ENCODE assay signal across 16 cellular contexts in genomic region chr2:105378276-105378840, GRCh38. TPM values are rescaled to one million over a fixed set of nuclear protein-coding genes. Genes with fewer than 3 reads are reported as not detected.
A peak's percentile ranks its signal among the peaks of the same experiment; 100 is the strongest.
DNase-seq lines count a peak whose midpoint lies in the region; ATAC-seq and TF ChIP-seq lines count a peak whose summit lies in the region.
"Had no signal": no experiment of that assay in that cellular context is flagged by ENCODE, and none has a peak within 500 bp of the region (broad histone marks: within the 10 kb centered on the region; RNA-seq: fewer than 3 reads in every experiment).

No MANE protein-coding gene starts in this region.

- no peak for TF ChIP-seq RAD21 in IMR-90 (IDR thresholded peaks at IDR 0.05; ENCODE audit: low read length)

- peaks cover 64% of the 10 kb centered on the region for H3K4me1 ChIP-seq in IMR-90 (ENCODE audit: control insufficient read depth, insufficient read depth, low read length)
- peaks cover 62 to 99% (median 75%) of the 10 kb centered on the region in 4 donors for H3K4me1 ChIP-seq in stomach

- 100% methylated on average over 7 of the region's 12 CpGs; no CpG with 5 or more reads in 1 of the 2 experiments for WGBS in IMR-90 (ENCODE audit: extremely low coverage in 2 of 2, insufficient read length in 1 of 2), 2 experiments
- WGBS in stomach, 5 donors, result 81 to 87% (median 83%) methylated on average over 12 of the region's 12 CpGs

- peak overlapping the region; percentile 56 for H2AK5ac ChIP-seq in IMR-90 (ENCODE audit: low read depth, low read length)

- intact Hi-C loops in IMR-90 (cut with micrococcal nuclease), result no loop called here
- intact Hi-C loops in stomach (cut with DNase I; ENCODE audit: low total_unique reads), result no loop called here

- no peak for TF ChIP-seq EP300 in stomach (IDR thresholded peaks at IDR 0.05)

- H3K9me1 ChIP-seq in IMR-90 (ENCODE audit: insufficient read depth, low read length), result peaks cover 56% of the 10 kb centered on the region

- H3K9me3 ChIP-seq in IMR-90 (ENCODE audit: control insufficient read depth, insufficient read depth, low read length), result no peaks in the 10 kb centered on the region
- H3K9me3 ChIP-seq in stomach, result no peaks in the 10 kb centered on the region

- H2BK20ac ChIP-seq in IMR-90 (ENCODE audit: low read depth, low read length), result peak overlapping the region; percentile 54

- H2BK120ac ChIP-seq in IMR-90 (ENCODE audit: low read depth, low read length), result peak overlapping the region; percentile 45

- H4K20me1 ChIP-seq in IMR-90 (ENCODE audit: insufficient read depth, low read length), result peaks cover 51% of the 10 kb centered on the region

- CTCF ChIA-PET in IMR-90 (lab: Yijun Ruan, JAX), result interaction anchor here (1.4 kb wide), 1 partner anchor 26 kb away, joined by 3 read pairs; no protein-coding TSS in a partner anchor

- H3K18ac ChIP-seq in IMR-90 (ENCODE audit: low read depth, low read length), result peak overlapping the region; percentile 78

- H3K4me3 ChIP-seq in IMR-90 (ENCODE audit: insufficient read depth, low read depth, low read length) (no peak overlapping the region), stomach (no peak overlapping the region)
- H3K4me3 ChIP-seq: K562 had no signal

- no peak for DNase-seq in IMR-90
- peak; percentile 55 for DNase-seq in chondrocyte (ENCODE audit: low spot score)
- DNase-seq in left lobe of liver (ENCODE audit: low spot score), result peak; percentile 36
- DNase-seq in stomach, result no peak
- DNase-seq in NCI-H128 (lab: John Stamatoyannopoulos, UW; ENCODE audit: unreplicated experiment), result no peak
- DNase-seq: activated CD4-positive, alpha-beta T cell treated with anti-CD3 and anti-CD28 coated beads, Interleukin-2, amount 10 ng/mL, durations not matched to agents 24 days and 14 days; activated effector memory CD4-positive, alpha-beta T cell treated with Interleukin-2 at 50 U/mL for 16 hours; AML-193; DND-41; NCI-H2029 treated with DMSO at 0.1 percent for 48 hours; nephron progenitor cell had no signal

- H3K56ac ChIP-seq in IMR-90 (ENCODE audit: extremely low read depth, insufficient read depth, low read length), result no peak overlapping the region

- TF ChIP-seq CTCF in IMR-90 (conservative IDR thresholded peaks at IDR 0.05; ENCODE audit: low read depth, low read length), result no peak
- no peak for TF ChIP-seq CTCF in chondrocyte (IDR thresholded peaks at IDR 0.05)
- no peak for TF ChIP-seq CTCF in stomach (IDR thresholded peaks at IDR 0.05)

- H2BK5ac ChIP-seq in IMR-90 (ENCODE audit: low read depth, low read length, poor library complexity, severe bottlenecking), result peak overlapping the region; percentile 97

- dilution Hi-C loops in IMR-90 (cut with HindIII; ENCODE audit: low sequenced_read_pairs, unreplicated experiment), result no loop called here

- no peaks in the 10 kb centered on the region for H3K27me3 Mint-ChIP-seq in chondrocyte (ENCODE audit: low read depth)
- H3K27me3 Mint-ChIP-seq: activated CD4-positive, alpha-beta T cell treated with anti-CD3 and anti-CD28 coated beads, Interleukin-2, amount 10 ng/mL, durations not matched to agents 24 days and 14 days; central memory CD8-positive, alpha-beta T cell; progenitor cell of endocrine pancreas had no signal

- TF ChIP-seq POLR2A in IMR-90 (IDR thresholded peaks at IDR 0.05; ENCODE audit: low read depth, low read length), result no peak
- TF ChIP-seq POLR2A in stomach (IDR thresholded peaks at IDR 0.05), result no peak

- H3K4me3 Mint-ChIP-seq in chondrocyte (ENCODE audit: unreplicated experiment), result no peak overlapping the region
- H3K4me3 Mint-ChIP-seq: activated CD4-positive, alpha-beta T cell treated with anti-CD3 and anti-CD28 coated beads, Interleukin-2, amount 10 ng/mL, durations not matched to agents 24 days and 14 days; central memory CD8-positive, alpha-beta T cell; nephron progenitor cell had no signal

- H3K36me3 ChIP-seq in IMR-90 (ENCODE audit: control insufficient read depth, insufficient read depth, low read length) (peaks cover 78% of the 10 kb centered on the region), stomach (peaks cover 0 to 48% (median 12%) of the 10 kb centered on the region in 4 donors)

- BruUV-seq in IMR-90 (replicated peaks; lab: Mats Ljungman, UMichigan), result no TSS peak

- H3K9me3 Mint-ChIP-seq in chondrocyte (ENCODE audit: low read depth), result no peaks in the 10 kb centered on the region
- H3K9me3 Mint-ChIP-seq: activated CD4-positive, alpha-beta T cell treated with anti-CD3 and anti-CD28 coated beads, Interleukin-2, amount 10 ng/mL, durations not matched to agents 24 days and 14 days; central memory CD8-positive, alpha-beta T cell; nephron progenitor cell had no signal

- H3K27ac Mint-ChIP-seq in chondrocyte (ENCODE audit: unreplicated experiment), result peak overlapping the region; percentile 22
- H3K27ac Mint-ChIP-seq: activated CD4-positive, alpha-beta T cell treated with anti-CD3 and anti-CD28 coated beads, Interleukin-2, amount 10 ng/mL, durations not matched to agents 24 days and 14 days; nephron progenitor cell; progenitor cell of endocrine pancreas had no signal

- peak overlapping the region; percentile 83 for H4K5ac ChIP-seq in IMR-90 (ENCODE audit: low read depth, low read length)

- H3K4me2 ChIP-seq in IMR-90 (ENCODE audit: low read depth, low read length), result no peak overlapping the region

- H3K36me3 Mint-ChIP-seq in chondrocyte (ENCODE audit: low read depth), result peaks cover 43% of the 10 kb centered on the region

- H3K27ac ChIP-seq in IMR-90 (ENCODE audit: insufficient read depth, low read length) (peak overlapping the region; percentile 75), stomach (peak overlapping the region in 3 of 5 donors; percentile 85 to 93 (median 87))

- H3K79me1 ChIP-seq in IMR-90 (ENCODE audit: low read depth in 1 of 2, low read length in 2 of 2), result peaks cover 37 to 92% of the 10 kb centered on the region in 2 experiments

- POLR2A ChIA-PET in IMR-90 (lab: Charles Lee; ENCODE audit: unreplicated experiment), result interaction anchor here (0.7 kb wide), 1 partner anchor 147 kb away, joined by 3 read pairs; no protein-coding TSS in a partner anchor

- peak overlapping the region; percentile 49 for H3K9ac ChIP-seq in IMR-90 (ENCODE audit: low read depth, low read length)

- peak overlapping the region; percentile 34 to 60; a peak in 3 of 4 replicates for H4K8ac ChIP-seq in IMR-90 (ENCODE audit: low read depth in 2 of 2, low read length in 2 of 2)

- in situ Hi-C loops in IMR-90 (cut with MboI; ENCODE audit: low sequenced_read_pairs), result no loop called here

- peak overlapping the region; percentile 84 for H3K4ac ChIP-seq in IMR-90 (ENCODE audit: low read depth, low read length)

- H3K27me3 ChIP-seq in IMR-90 (ENCODE audit: control insufficient read depth, insufficient read depth, low read length) (no peaks in the 10 kb centered on the region), stomach (no peaks in the 10 kb centered on the region)

- peaks cover 87% of the 10 kb centered on the region for H3K4me1 Mint-ChIP-seq in chondrocyte (ENCODE audit: low read depth)

- no peak overlapping the region for H2AK9ac ChIP-seq in IMR-90 (replicated peaks; ENCODE audit: low read depth, low read length, poor library complexity)

- peak overlapping the region; percentile 78 for H3K23ac ChIP-seq in IMR-90 (ENCODE audit: low read depth, low read length)

- ATAC-seq in IMR-90 (ENCODE audit: low read depth) (no peak), left lobe of liver (no peak), GM21723 (IDR thresholded peaks at IDR 0.05; ENCODE audit: unreplicated experiment) (no peak), HG02973 (IDR thresholded peaks at IDR 0.05; ENCODE audit: unreplicated experiment) (no peak)

- peak overlapping the region; percentile 78 for H4K91ac ChIP-seq in IMR-90 (ENCODE audit: insufficient read depth, low read depth, low read length)

- H2AFZ ChIP-seq in IMR-90 (replicated peaks; ENCODE audit: low read length, poor library complexity), result no peak overlapping the region

- peak overlapping the region; percentile 88 for H3K14ac ChIP-seq in IMR-90 (replicated peaks; ENCODE audit: low read depth, low read length)

- H2BK15ac ChIP-seq in IMR-90 (ENCODE audit: low read depth, low read length), result 0 out of 3 replicates have a peak overlapping the region, but pooled peaks have one; percentile 2

TF ChIP-seq in IMR-90, 13 proteins besides CTCF, POLR2A, EP300 and RAD21 (continues in another document):
- TF ChIP-seq RFX5 (IDR thresholded peaks at IDR 0.05; ENCODE audit: low read depth, low read length) (no peak), CEBPB (IDR thresholded peaks at IDR 0.05; ENCODE audit: low read depth, low read length) (no peak), NFE2L2 (IDR thresholded peaks at IDR 0.05; ENCODE audit: low read depth, low read length) (no peak), MAZ (IDR thresholded peaks at IDR 0.05; ENCODE audit: borderline replicate concordance, low read depth, low read length) (no peak), RCOR1 (IDR thresholded peaks at IDR 0.05; ENCODE audit: insufficient replicate concordance, low read length) (no peak)

RNA-seq across cellular contexts. Expression of gene FHL2, which starts 20.5 kb away (rescaled TPM):
- total RNA-seq in IMR-90 (2012; rRNA removed) (373 and 464 TPM in 2 replicates), chondrocyte (63.6 to 104 TPM (median 97.3 TPM) in 3 replicates), left lobe of liver (5.5 TPM), stomach (100 to 1,000 TPM in 1 of 5 donors, 10 to 100 TPM in 4; 42.3 to 118 (median 57.1) TPM)
- polyA plus RNA-seq in IMR-90 (2012; rRNA removed) (550 and 574 TPM in 2 replicates), stomach (100 to 1,000 TPM in 1 of 3 donors, 10 to 100 TPM in 2; 45.7 to 240 (median 84.2) TPM)
- 533 and 781 TPM in 2 replicates for polyA plus RNA-seq in IMR-90 (2012; cell fraction: cytosol; rRNA removed)
- 291 and 300 TPM in 2 replicates for polyA plus RNA-seq in IMR-90 (2012; cell fraction: nucleus; rRNA removed; ENCODE audit: low replicate concordance)

RNA-seq across cellular contexts. Expression of gene C2orf49, which starts 41.0 kb away (rescaled TPM):
- total RNA-seq in IMR-90 (2012; rRNA removed) (3.8 and 11.1 TPM in 2 replicates), chondrocyte (14.9 to 15.3 TPM (median 14.9 TPM) in 3 replicates), left lobe of liver (5.2 TPM), stomach (10 to 100 TPM; 10.5 to 22.0 (median 11.3) TPM)
- polyA plus RNA-seq in IMR-90 (2012; rRNA removed) (8.5 and 8.6 TPM in 2 replicates), stomach (10 to 100 TPM in 1 of 3 donors, 1 to 10 TPM in 2; 6.3 to 11.2 (median 7.0) TPM)
- polyA plus RNA-seq in IMR-90 (2012; cell fraction: cytosol; rRNA removed), result 1.1 and 1.3 TPM in 2 replicates
- 0.46 and 5.5 TPM in 2 replicates for polyA plus RNA-seq in IMR-90 (2012; cell fraction: nucleus; rRNA removed; ENCODE audit: low replicate concordance)

RNA-seq across cellular contexts. Expression of gene TGFBRAP1, which starts 48.8 kb away (rescaled TPM):
- total RNA-seq in IMR-90 (2012; rRNA removed) (8.9 and 10.4 TPM in 2 replicates), chondrocyte (18.3 to 21.4 TPM (median 18.5 TPM) in 3 replicates), left lobe of liver (6.1 TPM), stomach (10 to 100 TPM; 13.4 to 35.7 (median 28.1) TPM)
- polyA plus RNA-seq in IMR-90 (2012; rRNA removed) (6.9 and 7.2 TPM in 2 replicates), stomach (10 to 100 TPM in 1 of 3 donors, 1 to 10 TPM in 2; 4.9 to 11.6 (median 8.3) TPM)
- polyA plus RNA-seq in IMR-90 (2012; cell fraction: cytosol; rRNA removed), result 5.9 and 7.5 TPM in 2 replicates
- 6.4 and 8.7 TPM in 2 replicates for polyA plus RNA-seq in IMR-90 (2012; cell fraction: nucleus; rRNA removed; ENCODE audit: low replicate concordance)

Comparison
In these comparisons a context has a peak if more than half of its experiments do, and no peak if none do; other contexts are left out.
1. DNase-seq: peak in chondrocyte (single experiment) and left lobe of liver (single experiment); none in IMR-90 (single experiment), stomach (single experiment) and NCI-H128 (single experiment).